ENCODE assay signal across 22 cellular contexts in the genomic region with DNA sequence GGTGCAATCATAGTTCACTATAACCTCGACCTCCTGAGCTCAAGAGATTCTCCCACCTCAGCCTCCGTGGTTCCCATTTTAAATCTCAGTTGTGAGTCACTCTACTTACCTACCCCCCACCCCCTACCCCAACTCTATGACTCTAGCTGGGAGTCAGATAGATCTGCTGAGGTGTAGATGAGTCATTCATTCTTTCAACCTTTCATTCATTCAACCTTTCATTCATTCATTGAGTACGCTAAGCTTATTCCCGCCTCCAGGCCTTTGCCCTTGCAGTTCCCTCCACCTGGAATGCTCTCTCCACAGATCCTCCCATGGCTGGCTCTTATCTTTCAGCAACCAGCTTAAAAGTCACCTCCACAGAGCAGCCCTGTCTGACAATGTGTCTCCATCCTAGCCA. TPM values are rescaled to one million over a fixed set of nuclear protein-coding genes. Genes with fewer than 3 reads are reported as not detected.
DNase-seq lines count a peak whose midpoint lies in the region; ATAC-seq, FAIRE-seq and TF ChIP-seq lines count a peak whose summit lies in the region.
"Had no signal": no experiment of that assay in that cellular context is flagged by ENCODE, and none has a peak within 500 bp of the region (broad histone marks: within the 10 kb centered on the region; RNA-seq: fewer than 3 reads in every experiment).

No MANE protein-coding gene starts in this region.

- H3K4me2 ChIP-seq in HCT116 (ENCODE audit: low read length) = peak overlapping the region; percentile 91
- H3K4me2 ChIP-seq in astrocyte (ENCODE audit: low read length) = no peak overlapping the region

- RAD21 ChIA-PET in HCT116 (lab: Charles Lee; ENCODE audit: low non-redundant PET in 1 of 2, low total read pairs in 2 of 2, uncharacterized antibody in 2 of 2, unreplicated experiment in 2 of 2) = no interaction called here

- no peaks in the 10 kb centered on the region for H4K20me1 ChIP-seq in HCT116 (ENCODE audit: insufficient read depth)
- no peaks in the 10 kb centered on the region for H4K20me1 ChIP-seq in astrocyte (ENCODE audit: insufficient read depth, low read length)

- no TSS peak for BruUV-seq in HCT116 (replicated peaks; lab: Mats Ljungman, UMichigan)

- H3K36me3 Mint-ChIP-seq in astrocyte (ENCODE audit: low read depth, unreplicated experiment) (no peaks in the 10 kb centered on the region), nephron progenitor cell (ENCODE audit: low read depth) (no peaks in the 10 kb centered on the region)

- H3K9ac ChIP-seq in HCT116 (ENCODE audit: low read length) (peak overlapping the region; percentile 88; the same call in 1 of the 2 replicates), astrocyte (ENCODE audit: low read length) (no peak overlapping the region)

- no peak for TF ChIP-seq POLR2A in HCT116 (IDR thresholded peaks at IDR 0.05; ENCODE audit: borderline replicate concordance, extremely low read depth, insufficient read depth, insufficient read length)

- no peak overlapping the region for H2AFZ ChIP-seq in HCT116 (ENCODE audit: low read depth, low read length, poor library complexity, severe bottlenecking)
- no peak overlapping the region for H2AFZ ChIP-seq in astrocyte (ENCODE audit: low read depth, low read length)

- H3K4me1 ChIP-seq in HCT116 (ENCODE audit: control insufficient read depth in 1 of 2, insufficient read depth in 2 of 2, low read length in 2 of 2) (peaks cover 46 to 78% of the 10 kb centered on the region in 2 experiments), astrocyte (ENCODE audit: insufficient read depth, low read length) (peaks cover 4% of the 10 kb centered on the region)

- H3K27ac ChIP-seq in HCT116 (ENCODE audit: low read depth, low read length) (no peak overlapping the region), astrocyte (ENCODE audit: low read depth, low read length) (no peak overlapping the region)
- H3K27ac ChIP-seq: stomach had no signal

- POLR2A ChIA-PET in HCT116 (lab: Charles Lee) = interaction anchor here (0.6 to 1.1 kb wide), 3 partner anchors 12 to 61 kb away, joined by 3 to 4 read pairs (median 4); no protein-coding TSS in a partner anchor

- H3K27ac Mint-ChIP-seq in astrocyte (ENCODE audit: unreplicated experiment) (no peak overlapping the region), nephron progenitor cell (no peak overlapping the region)
- H3K27ac Mint-ChIP-seq: T-helper 1 cell treated with Interleukin-12 subunit alpha and Interleukin-12 subunit beta and Interleukin-4 antibody, amounts not matched to agents 30 μg/mL and 1 μg/mL, for 36 hours had no signal

- intact Hi-C loops in HCT116 (cut with micrococcal nuclease) = loop anchor here (5.0 kb wide), 2 partner anchors 35 to 120 kb away; partner anchors contain the start of genes PRDX2 and THSD8

- CTCF ChIA-PET in HCT116 (lab: Charles Lee) = interaction anchor here (0.7 to 1.4 kb wide), 13 partner anchors 9 to 140 kb away, joined by 3 to 8 read pairs (median 3); partner anchors contain the start of genes GCDH and GET3

- no peak for ATAC-seq in HCT116
- ATAC-seq: right cardiac atrium, Right ventricle myocardium inferior had no signal

- H3K36me3 ChIP-seq in HCT116 (ENCODE audit: control insufficient read depth in 1 of 2, insufficient read depth in 2 of 2, low read length in 2 of 2) = no peaks in the 10 kb centered on the region
- no peaks in the 10 kb centered on the region for H3K36me3 ChIP-seq in astrocyte (ENCODE audit: insufficient read depth, low read length)
- H3K36me3 ChIP-seq: stomach had no signal

- H3K4me3 ChIP-seq in HCT116 (replicated peaks in 1 of 2; ENCODE audit: low read depth in 1 of 2, low read length in 2 of 2) = no peak overlapping the region
- no peak overlapping the region for H3K4me3 ChIP-seq in astrocyte (ENCODE audit: insufficient read depth, low read depth, low read length)

- peak overlapping the region; percentile 58 for H3K4me3 Mint-ChIP-seq in astrocyte (ENCODE audit: unreplicated experiment)
- H3K4me3 Mint-ChIP-seq in nephron progenitor cell = peak overlapping the region; percentile 54

- peaks cover 26% of the 10 kb centered on the region; the same call in 1 of the 2 replicates for H3K79me2 ChIP-seq in HCT116 (ENCODE audit: insufficient read depth, low read length)
- H3K79me2 ChIP-seq in astrocyte (ENCODE audit: insufficient read depth, low read length) = no peaks in the 10 kb centered on the region

- no peaks in the 10 kb centered on the region for H3K9me2 ChIP-seq in HCT116 (ENCODE audit: insufficient read depth)

- H3K9me3 ChIP-seq in HCT116 (ENCODE audit: control insufficient read depth in 1 of 2, insufficient read depth in 1 of 2, low read depth in 1 of 2, low read length in 2 of 2) (no peaks in the 10 kb centered on the region), astrocyte (ENCODE audit: insufficient read depth, low read depth, low read length) (peaks cover 5% of the 10 kb centered on the region)
- H3K9me3 ChIP-seq: stomach had no signal

- H3K9me3 Mint-ChIP-seq in astrocyte (ENCODE audit: unreplicated experiment) = peaks cover 3% of the 10 kb centered on the region
- no peaks in the 10 kb centered on the region for H3K9me3 Mint-ChIP-seq in nephron progenitor cell
- H3K9me3 Mint-ChIP-seq: memory B cell; T-helper 1 cell treated with Interleukin-12 subunit alpha and Interleukin-12 subunit beta and Interleukin-4 antibody, amounts not matched to agents 30 μg/mL and 1 μg/mL, for 36 hours had no signal

- peak; percentile 33 for DNase-seq in activated CD4-positive, alpha-beta T cell treated with anti-CD3 and anti-CD28 coated beads for 48 hours
- no peak for DNase-seq in activated CD4-positive, alpha-beta T cell treated with anti-CD3 and anti-CD28 coated beads for 1 hour
- DNase-seq in HCT116 (ENCODE audit: low read depth, low spot score) = no peak
- no peak for DNase-seq in astrocyte (ENCODE audit: low read depth)
- no peak for DNase-seq in nephron progenitor cell
- no peak for DNase-seq in middle frontal gyrus (ENCODE audit: extremely low spot score, low spot score)
- no peak for DNase-seq in putamen (ENCODE audit: low spot score)
- no peak for DNase-seq in HPDE6-E6E7 (ENCODE audit: extremely low spot score)
- DNase-seq: activated CD4-positive, CD25-positive, alpha-beta regulatory T cell treated with anti-CD3 and anti-CD28 coated beads, Interleukin-2, amount 50 U/mL, for 72 hours; central memory CD4-positive, alpha-beta T cell; DMS79 treated with DMSO at 0.1 percent for 48 hours; NCI-H1694 treated with DMSO at 0.1 percent for 48 hours; NCI-H446; NK-92 treated with Interleukin-12 subunit alpha and Interleukin-12 subunit beta, amount 100 ng/mL, for 24 hours; right cardiac atrium; stomach had no signal

- H3K27me3 Mint-ChIP-seq in astrocyte (ENCODE audit: low read depth, unreplicated experiment) = peaks cover 33% of the 10 kb centered on the region
- peaks cover 79% of the 10 kb centered on the region for H3K27me3 Mint-ChIP-seq in nephron progenitor cell (ENCODE audit: low read depth, poor library complexity)

- no peak for TF ChIP-seq RAD21 in HCT116 (IDR thresholded peaks at IDR 0.05; ENCODE audit: low read depth)

- H3K4me1 Mint-ChIP-seq in astrocyte (ENCODE audit: low read depth, unreplicated experiment) (no peaks in the 10 kb centered on the region), nephron progenitor cell (peaks cover 52% of the 10 kb centered on the region)

- no peak for FAIRE-seq in astrocyte (lab: Jason Lieb, UNC)

- no peak for TF ChIP-seq CTCF in HCT116 (IDR thresholded peaks at IDR 0.05 in 2 of 3, conservative IDR thresholded peaks at IDR 0.05 in 1 of 3; ENCODE audit: borderline replicate concordance in 1 of 3, insufficient read depth in 1 of 3, low read depth in 2 of 3, low read length in 2 of 3)
- TF ChIP-seq CTCF in astrocyte (IDR thresholded peaks at IDR 0.05; ENCODE audit: insufficient read depth, low read depth, low read length) = no peak
- no peak for TF ChIP-seq CTCF in nephron progenitor cell (IDR thresholded peaks at IDR 0.05)

- H3K27me3 ChIP-seq in HCT116 (ENCODE audit: insufficient read depth, low read length) (no peaks in the 10 kb centered on the region), astrocyte (ENCODE audit: insufficient read depth, low read length) (peaks cover 49% of the 10 kb centered on the region)

TF ChIP-seq in HCT116, 20 proteins besides CTCF, POLR2A, EP300 and RAD21 (continues in another document):
- TF ChIP-seq ELF1 (IDR thresholded peaks at IDR 0.05; ENCODE audit: borderline replicate concordance, low read depth) = no peak
- no peak for TF ChIP-seq SRF (IDR thresholded peaks at IDR 0.05; ENCODE audit: low read depth)
- TF ChIP-seq MAX (IDR thresholded peaks at IDR 0.05) = peak; percentile 19; the same call in 1 of the 2 replicates
- TF ChIP-seq TCF7L2 (IDR thresholded peaks at IDR 0.05; ENCODE audit: borderline replicate concordance, extremely low read depth, insufficient read depth, insufficient read length) = no peak
- no peak for TF ChIP-seq SIN3A (IDR thresholded peaks at IDR 0.05; ENCODE audit: low read depth)
- TF ChIP-seq, protein P1, sequence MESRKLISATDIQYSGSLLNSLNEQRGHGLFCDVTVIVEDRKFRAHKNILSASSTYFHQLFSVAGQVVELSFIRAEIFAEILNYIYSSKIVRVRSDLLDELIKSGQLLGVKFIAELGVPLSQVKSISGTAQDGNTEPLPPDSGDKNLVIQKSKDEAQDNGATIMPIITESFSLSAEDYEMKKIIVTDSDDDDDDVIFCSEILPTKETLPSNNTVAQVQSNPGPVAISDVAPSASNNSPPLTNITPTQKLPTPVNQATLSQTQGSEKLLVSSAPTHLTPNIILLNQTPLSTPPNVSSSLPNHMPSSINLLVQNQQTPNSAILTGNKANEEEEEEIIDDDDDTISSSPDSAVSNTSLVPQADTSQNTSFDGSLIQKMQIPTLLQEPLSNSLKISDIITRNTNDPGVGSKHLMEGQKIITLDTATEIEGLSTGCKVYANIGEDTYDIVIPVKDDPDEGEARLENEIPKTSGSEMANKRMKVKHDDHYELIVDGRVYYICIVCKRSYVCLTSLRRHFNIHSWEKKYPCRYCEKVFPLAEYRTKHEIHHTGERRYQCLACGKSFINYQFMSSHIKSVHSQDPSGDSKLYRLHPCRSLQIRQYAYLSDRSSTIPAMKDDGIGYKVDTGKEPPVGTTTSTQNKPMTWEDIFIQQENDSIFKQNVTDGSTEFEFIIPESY (IDR thresholded peaks at IDR 0.05; ENCODE audit: extremely low read depth, insufficient replicate concordance, low read length) = no peak

RNA-seq across cellular contexts. Expression of gene MAST1, which starts 1.1 kb away (rescaled TPM):
- total RNA-seq in HCT116 (2021; ENCODE audit: unreplicated experiment) (28.9 TPM), astrocyte (5.4 and 6.3 TPM in 2 replicates)
- polyA plus RNA-seq in HCT116 (2012) = 30.8 and 32.0 TPM in 2 replicates

RNA-seq across cellular contexts. Expression of gene RTBDN, which starts 2.8 kb away (rescaled TPM):
- 25.1 TPM for total RNA-seq in HCT116 (2021; ENCODE audit: unreplicated experiment)
- 21.9 and 23.4 TPM in 2 replicates for polyA plus RNA-seq in HCT116 (2012)
- not detected in 2 replicates for total RNA-seq in astrocyte
- total RNA-seq: A172, right cardiac atrium, Right ventricle myocardium inferior, stomach, ureter had no signal
- polyA plus RNA-seq: CD14-positive monocyte, right cardiac atrium had no signal

RNA-seq across cellular contexts. Expression of gene RNASEH2A, which starts 30.8 kb away (rescaled TPM):
- total RNA-seq in HCT116 (2021; ENCODE audit: unreplicated experiment) (54.5 TPM), astrocyte (5.4 and 10.5 TPM in 2 replicates)
- polyA plus RNA-seq in HCT116 (2012) = 71.2 and 79.4 TPM in 2 replicates

RNA-seq across cellular contexts. Expression of gene THSD8, which starts 35.4 kb away (rescaled TPM):
- total RNA-seq in HCT116 (2021; ENCODE audit: unreplicated experiment) (33.3 TPM), astrocyte (3.6 and 4.5 TPM in 2 replicates)
- 22.1 and 29.4 TPM in 2 replicates for polyA plus RNA-seq in HCT116 (2012)
- total RNA-seq: A172, stomach had no signal

RNA-seq across cellular contexts. Expression of gene PRDX2, which starts 35.6 kb away (rescaled TPM):
- 387 TPM for total RNA-seq in HCT116 (2021; ENCODE audit: unreplicated experiment)
- 529 and 594 TPM in 2 replicates for polyA plus RNA-seq in HCT116 (2012)
- 145 and 166 TPM in 2 replicates for total RNA-seq in astrocyte
- total RNA-seq: A172 had no signal

Comparison
In these comparisons a context has a peak if more than half of its experiments do, and no peak if none do; other contexts are left out.
1. RNA of gene RTBDN, which starts 2.8 kb away (total RNA-seq): 25.1 TPM in HCT116 (single experiment); not detected in astrocyte; every median in the first group is over 10 times any median in the second.